8 cellular contexts compared by ENCODE assay signal in genomic region chr6:122400467-122401089, GRCh38. TPM values are rescaled to one million over a fixed set of nuclear protein-coding genes. Genes with fewer than 3 reads are reported as not detected.
A peak's percentile ranks its signal among the peaks of the same experiment; 100 is the strongest.
DNase-seq lines count a peak whose midpoint lies in the region; ATAC-seq and TF ChIP-seq lines count a peak whose summit lies in the region.

No MANE protein-coding gene starts in this region.

- peak overlapping the region; percentile 69 to 90 for H3K4me3 ChIP-seq in left lung

- intact Hi-C loops in left lung (cut with DNase I) = no loop called here

- ATAC-seq in left lung = peak; percentile 9
- no peak for ATAC-seq in HG03442 (IDR thresholded peaks at IDR 0.05; ENCODE audit: unreplicated experiment)
- ATAC-seq in HG02884 (IDR thresholded peaks at IDR 0.05; ENCODE audit: unreplicated experiment) = no peak

- TF ChIP-seq CTCF in left lung (IDR thresholded peaks at IDR 0.05) = no peak
- no peak for TF ChIP-seq CTCF in type B pancreatic cell (conservative IDR thresholded peaks at IDR 0.05)

- no peaks in the 10 kb centered on the region for H3K9me3 Mint-ChIP-seq in activated naive CD4-positive, alpha-beta T cell treated with anti-CD3 and anti-CD28 coated beads, Interleukin-2, amount 50 U/mL, for 24 hours
- no peaks in the 10 kb centered on the region for H3K9me3 Mint-ChIP-seq in activated naive CD8-positive, alpha-beta T cell (ENCODE audit: low read depth)
- no peaks in the 10 kb centered on the region for H3K9me3 Mint-ChIP-seq in type B pancreatic cell

- no peak for DNase-seq in activated naive CD4-positive, alpha-beta T cell (lab: John Stamatoyannopoulos, UW)
- no peak for DNase-seq in left lung
- no peak for DNase-seq in type B pancreatic cell (ENCODE audit: extremely low spot score, unreplicated experiment)
- DNase-seq in effector CD4-positive, alpha-beta T cell = no peak

- peak overlapping the region; percentile 99 for H3K4me3 Mint-ChIP-seq in activated naive CD4-positive, alpha-beta T cell treated with anti-CD3 and anti-CD28 coated beads, Interleukin-2, amount 50 U/mL, for 24 hours
- H3K4me3 Mint-ChIP-seq in activated naive CD8-positive, alpha-beta T cell = peak overlapping the region; percentile 97
- peak overlapping the region; percentile 97 for H3K4me3 Mint-ChIP-seq in type B pancreatic cell

- H3K27ac ChIP-seq in left lung = no peak overlapping the region

- H3K27ac Mint-ChIP-seq in activated naive CD4-positive, alpha-beta T cell treated with anti-CD3 and anti-CD28 coated beads, Interleukin-2, amount 50 U/mL, for 24 hours = peak overlapping the region; percentile 57
- H3K27ac Mint-ChIP-seq in activated naive CD8-positive, alpha-beta T cell = peak overlapping the region; percentile 97
- peak overlapping the region; percentile 95 for H3K27ac Mint-ChIP-seq in type B pancreatic cell

- H3K9me3 ChIP-seq in left lung = no peaks in the 10 kb centered on the region

- no peaks in the 10 kb centered on the region for H3K27me3 ChIP-seq in left lung

- no peaks in the 10 kb centered on the region for H3K36me3 ChIP-seq in left lung

- no peaks in the 10 kb centered on the region for H3K27me3 Mint-ChIP-seq in activated naive CD4-positive, alpha-beta T cell treated with anti-CD3 and anti-CD28 coated beads, Interleukin-2, amount 50 U/mL, for 24 hours
- no peaks in the 10 kb centered on the region for H3K27me3 Mint-ChIP-seq in activated naive CD8-positive, alpha-beta T cell
- H3K27me3 Mint-ChIP-seq in type B pancreatic cell = no peaks in the 10 kb centered on the region

- H3K36me3 Mint-ChIP-seq in activated naive CD4-positive, alpha-beta T cell treated with anti-CD3 and anti-CD28 coated beads, Interleukin-2, amount 50 U/mL, for 24 hours = peaks cover 5% of the 10 kb centered on the region
- H3K36me3 Mint-ChIP-seq in activated naive CD8-positive, alpha-beta T cell = peaks cover 3% of the 10 kb centered on the region
- H3K36me3 Mint-ChIP-seq in type B pancreatic cell = peaks cover 20% of the 10 kb centered on the region

- H3K4me1 Mint-ChIP-seq in activated naive CD4-positive, alpha-beta T cell treated with anti-CD3 and anti-CD28 coated beads, Interleukin-2, amount 50 U/mL, for 24 hours = peaks cover 58% of the 10 kb centered on the region
- H3K4me1 Mint-ChIP-seq in activated naive CD8-positive, alpha-beta T cell (ENCODE audit: low read depth) = peaks cover 56% of the 10 kb centered on the region
- peaks cover 24% of the 10 kb centered on the region for H3K4me1 Mint-ChIP-seq in type B pancreatic cell (ENCODE audit: unreplicated experiment)

- H3K4me1 ChIP-seq in left lung = peaks cover 4 to 18% of the 10 kb centered on the region in 2 donors

RNA-seq across cellular contexts. Expression of gene HSF2, which starts 1.1 kb away (rescaled TPM):
- total RNA-seq in left lung (10 to 100 TPM; 11.0 TPM), type B pancreatic cell (ENCODE audit: low replicate concordance) (10.1 and 22.5 TPM in 2 replicates)
